2 cellular contexts compared by ENCODE assay signal in genomic region chr13:21040120-21040834, GRCh38.
TF ChIP-seq lines count a peak whose summit lies in the region.

No MANE protein-coding gene starts in this region.

TF ChIP-seq in GM23338, 12 proteins besides CTCF, POLR2A, EP300 and RAD21:
- no peak for TF ChIP-seq ZNF331 (CRISPR knock-in tag; IDR thresholded peaks at IDR 0.05; ENCODE audit: low read depth)
- TF ChIP-seq EZH2phosphoT487 (IDR thresholded peaks at IDR 0.05; ENCODE audit: unreplicated experiment) = no peak
- no peak for TF ChIP-seq REST (IDR thresholded peaks at IDR 0.05; ENCODE audit: unreplicated experiment)
- TF ChIP-seq ZNF462 (CRISPR knock-in tag; IDR thresholded peaks at IDR 0.05) = no peak
- TF ChIP-seq POLR2AphosphoS5 (IDR thresholded peaks at IDR 0.05; ENCODE audit: low read depth) = no peak
- no peak for TF ChIP-seq NANOG (IDR thresholded peaks at IDR 0.05; ENCODE audit: borderline replicate concordance)
- no peak for TF ChIP-seq STAT1 (IDR thresholded peaks at IDR 0.05; ENCODE audit: unreplicated experiment)
- no peak for TF ChIP-seq CREB1 (CRISPR knock-in tag; IDR thresholded peaks at IDR 0.05; ENCODE audit: low read depth)
- no peak for TF ChIP-seq EZH2 (IDR thresholded peaks at IDR 0.05; ENCODE audit: low read depth, unreplicated experiment)
- no peak for TF ChIP-seq ZNF114 (CRISPR knock-in tag; IDR thresholded peaks at IDR 0.05)
- TF ChIP-seq, protein P1, sequence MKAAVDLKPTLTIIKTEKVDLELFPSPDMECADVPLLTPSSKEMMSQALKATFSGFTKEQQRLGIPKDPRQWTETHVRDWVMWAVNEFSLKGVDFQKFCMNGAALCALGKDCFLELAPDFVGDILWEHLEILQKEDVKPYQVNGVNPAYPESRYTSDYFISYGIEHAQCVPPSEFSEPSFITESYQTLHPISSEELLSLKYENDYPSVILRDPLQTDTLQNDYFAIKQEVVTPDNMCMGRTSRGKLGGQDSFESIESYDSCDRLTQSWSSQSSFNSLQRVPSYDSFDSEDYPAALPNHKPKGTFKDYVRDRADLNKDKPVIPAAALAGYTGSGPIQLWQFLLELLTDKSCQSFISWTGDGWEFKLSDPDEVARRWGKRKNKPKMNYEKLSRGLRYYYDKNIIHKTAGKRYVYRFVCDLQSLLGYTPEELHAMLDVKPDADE (IDR thresholded peaks at IDR 0.05) = no peak
- no peak for TF ChIP-seq JUNB (IDR thresholded peaks at IDR 0.05; ENCODE audit: unreplicated experiment)
TF ChIP-seq in GM23338: peak in this region for 0.

TF ChIP-seq in WTC11, 78 proteins besides CTCF, POLR2A, EP300 and RAD21:
- TF ChIP-seq CREM (CRISPR knock-in tag; IDR thresholded peaks at IDR 0.05) (no peak), IRF2 (CRISPR knock-in tag; IDR thresholded peaks at IDR 0.05; ENCODE audit: borderline replicate concordance, low read depth) (no peak), SOX15 (CRISPR knock-in tag; IDR thresholded peaks at IDR 0.05) (no peak), SMAD3 (CRISPR knock-in tag; IDR thresholded peaks at IDR 0.05; ENCODE audit: borderline replicate concordance) (no peak), ETV6 (CRISPR knock-in tag; IDR thresholded peaks at IDR 0.05) (no peak)
TF ChIP-seq in WTC11: peak in this region for 0.
